In genomic region chr11:8766043-8766992, GRCh38 we compare ENCODE assay signal across 11 cellular contexts.
A peak's percentile ranks its signal among the peaks of the same experiment; 100 is the strongest.
DNase-seq lines count a peak whose midpoint lies in the region; ATAC-seq, FAIRE-seq and TF ChIP-seq lines count a peak whose summit lies in the region.
"Had no signal": no experiment of that assay in that cellular context is flagged by ENCODE, and none has a peak within 500 bp of the region (broad histone marks: within the 10 kb centered on the region; RNA-seq: fewer than 3 reads in every experiment).

No MANE protein-coding gene starts in this region.

- BruUV-seq in GM12878 (replicated peaks; lab: Mats Ljungman, UMichigan) = no TSS peak

- H3K9me1 ChIP-seq in keratinocyte (ENCODE audit: control insufficient read depth, extremely low read depth, insufficient read depth, low read length) = peaks cover 3% of the 10 kb centered on the region

- no peaks in the 10 kb centered on the region for H3K9me3 ChIP-seq in GM12878 (replicated peaks; ENCODE audit: control insufficient read depth, insufficient read depth, low read length)
- no peaks in the 10 kb centered on the region for H3K9me3 ChIP-seq in keratinocyte (ENCODE audit: control insufficient read depth, low read depth, low read length)
- H3K9me3 ChIP-seq in sigmoid colon = no peaks in the 10 kb centered on the region

- DNase-seq in GM23338 (ENCODE audit: low spot score) (peak; percentile 65), GM12878 (ENCODE audit: low read depth, low spot score) (no peak), keratinocyte (ENCODE audit: low read depth, low spot score) (no peak), sigmoid colon (no peak), NCI-H69 (lab: John Stamatoyannopoulos, UW) (no peak), pons (ENCODE audit: low spot score) (no peak)
- DNase-seq in activated CD8-positive, alpha-beta T cell treated with anti-CD3 and anti-CD28 coated beads, Interleukin-2, amount 10 ng/mL, durations not matched to agents 7 days and 5 days = no peak
- DNase-seq: activated T-cell treated with anti-CD3 and anti-CD28 coated beads for 4 hours; CD8-positive, alpha-beta T cell; cerebellar nuclear complex had no signal

- H3K9me3 Mint-ChIP-seq in GM23338 = no peaks in the 10 kb centered on the region
- no peaks in the 10 kb centered on the region for H3K9me3 Mint-ChIP-seq in activated CD8-positive, alpha-beta T cell treated with anti-CD3 and anti-CD28 coated beads, Interleukin-2, amount 10 ng/mL, durations not matched to agents 7 days and 5 days (ENCODE audit: insufficient read depth)
- H3K9me3 Mint-ChIP-seq: CD8-positive, alpha-beta T cell had no signal

- H3K9ac ChIP-seq in GM12878 (ENCODE audit: control insufficient read depth, insufficient read depth, low read length) = no peak overlapping the region
- no peak overlapping the region for H3K9ac ChIP-seq in keratinocyte (ENCODE audit: control insufficient read depth, extremely low read depth, insufficient read depth, low read length)

- H3K27me3 ChIP-seq in GM23338 (ENCODE audit: insufficient read depth) (no peaks in the 10 kb centered on the region), GM12878 (replicated peaks in 1 of 2; ENCODE audit: control insufficient read depth in 2 of 2, insufficient read depth in 2 of 2, low read length in 1 of 2) (no peaks in the 10 kb centered on the region), keratinocyte (ENCODE audit: control insufficient read depth, extremely low read depth, insufficient read depth, low read length) (no peaks in the 10 kb centered on the region), sigmoid colon (no peaks in the 10 kb centered on the region)

- TF ChIP-seq EP300 in GM12878 (IDR thresholded peaks at IDR 0.05; ENCODE audit: borderline replicate concordance in 1 of 2, control insufficient read depth in 1 of 2, low read depth in 2 of 2, low read length in 2 of 2) (no peak), sigmoid colon (IDR thresholded peaks at IDR 0.05) (no peak)

- POLR2A ChIA-PET in GM12878 (lab: Charles Lee) = no interaction called here
- POLR2A ChIA-PET in activated CD8-positive, alpha-beta T cell treated with anti-CD3 and anti-CD28 coated beads, Interleukin-2, amount 10 ng/mL, durations not matched to agents 7 days and 5 days (lab: Charles Lee) = no interaction called here

- no peak for TF ChIP-seq RAD21 in GM12878 (IDR thresholded peaks at IDR 0.05; ENCODE audit: insufficient read depth, low read depth, low read length)

- no peak for TF ChIP-seq POLR2A in GM12878 (IDR thresholded peaks at IDR 0.05; ENCODE audit: low read depth, low read length)
- no peak for TF ChIP-seq POLR2A in sigmoid colon (IDR thresholded peaks at IDR 0.05)

- H3K79me2 ChIP-seq in GM23338 (replicated peaks; ENCODE audit: insufficient read depth) = no peaks in the 10 kb centered on the region
- H3K79me2 ChIP-seq in GM12878 (ENCODE audit: control insufficient read depth, insufficient read depth, low read length) = no peaks in the 10 kb centered on the region
- peaks cover 57% of the 10 kb centered on the region for H3K79me2 ChIP-seq in keratinocyte (ENCODE audit: control insufficient read depth, insufficient read depth, low read length)

- SMC1A ChIA-PET in GM12878 (lab: Charles Lee; ENCODE audit: uncharacterized antibody, unreplicated experiment) = no interaction called here

- dilution Hi-C loops in keratinocyte (cut with MboI; ENCODE audit: extremely low pct_ligation_motif_present, low sequenced_read_pairs) = no loop called here

- FAIRE-seq in GM12878 (lab: Jason Lieb, UNC) (no peak), keratinocyte (lab: Jason Lieb, UNC) (no peak)

- CTCF ChIA-PET in GM12878 (lab: Yijun Ruan, JAX) = interaction anchor here (0.9 kb wide), 1 partner anchor 11 kb away, joined by 3 read pairs; no protein-coding TSS in a partner anchor
- CTCF ChIA-PET in activated CD8-positive, alpha-beta T cell treated with anti-CD3 and anti-CD28 coated beads, Interleukin-2, amount 10 ng/mL, durations not matched to agents 7 days and 5 days (lab: Charles Lee) = no interaction called here

- H3K27me3 Mint-ChIP-seq in GM23338 (ENCODE audit: insufficient read depth, low read depth, poor library complexity) = peaks cover 5% of the 10 kb centered on the region
- peaks cover 10% of the 10 kb centered on the region for H3K27me3 Mint-ChIP-seq in activated CD8-positive, alpha-beta T cell treated with anti-CD3 and anti-CD28 coated beads, Interleukin-2, amount 10 ng/mL, durations not matched to agents 7 days and 5 days (ENCODE audit: low read depth)

- H3K4me3 ChIP-seq in GM23338 (no peak overlapping the region), GM12878 (no peak overlapping the region), keratinocyte (ENCODE audit: control insufficient read depth in 2 of 3, extremely low read depth in 1 of 3, insufficient read depth in 2 of 3, low read depth in 1 of 3, low read length in 3 of 3) (no peak overlapping the region), sigmoid colon (no peak overlapping the region)

- peaks cover 17% of the 10 kb centered on the region for H3K4me1 ChIP-seq in GM23338 (ENCODE audit: insufficient read depth)
- no peaks in the 10 kb centered on the region for H3K4me1 ChIP-seq in GM12878 (ENCODE audit: control insufficient read depth, insufficient read depth, low read length)
- H3K4me1 ChIP-seq in keratinocyte (ENCODE audit: control insufficient read depth, extremely low read depth, insufficient read depth, low read length) = peaks cover 42% of the 10 kb centered on the region
- H3K4me1 ChIP-seq in sigmoid colon = peaks cover 3 to 99% (median 91%) of the 10 kb centered on the region in 4 donors

- H3K36me3 ChIP-seq in GM23338 (ENCODE audit: insufficient read depth) = no peaks in the 10 kb centered on the region
- no peaks in the 10 kb centered on the region for H3K36me3 ChIP-seq in GM12878 (ENCODE audit: control insufficient read depth in 2 of 2, insufficient read depth in 2 of 2, low read length in 1 of 2)
- peaks cover 0 to 2% of the 10 kb centered on the region in 2 experiments for H3K36me3 ChIP-seq in keratinocyte (ENCODE audit: control insufficient read depth in 2 of 2, extremely low read depth in 1 of 2, insufficient read depth in 2 of 2, low read length in 2 of 2)
- H3K36me3 ChIP-seq in sigmoid colon = no peaks in the 10 kb centered on the region

- ATAC-seq in GM23338 (peak; percentile 86), GM12878 (no peak), GM19328 (IDR thresholded peaks at IDR 0.05; ENCODE audit: unreplicated experiment) (no peak)
- ATAC-seq in activated CD8-positive, alpha-beta T cell treated with anti-CD3 and anti-CD28 coated beads, Interleukin-2, amount 10 ng/mL, durations not matched to agents 7 days and 5 days = no peak
- ATAC-seq: CD8-positive, alpha-beta T cell had no signal

- peaks cover 18% of the 10 kb centered on the region for H3K4me1 Mint-ChIP-seq in GM23338
- H3K4me1 Mint-ChIP-seq in activated CD8-positive, alpha-beta T cell treated with anti-CD3 and anti-CD28 coated beads, Interleukin-2, amount 10 ng/mL, durations not matched to agents 7 days and 5 days (ENCODE audit: low read depth) = no peaks in the 10 kb centered on the region

- H4K20me1 ChIP-seq in GM23338 (replicated peaks; ENCODE audit: insufficient read depth) (no peaks in the 10 kb centered on the region), GM12878 (ENCODE audit: control insufficient read depth, insufficient read depth) (no peaks in the 10 kb centered on the region), keratinocyte (ENCODE audit: control insufficient read depth, extremely low read depth, insufficient read depth, low read length) (no peaks in the 10 kb centered on the region)

- RAD21 ChIA-PET in GM12878 (lab: Charles Lee; ENCODE audit: unreplicated experiment) = no interaction called here

- peak overlapping the region; percentile 39 for H3K27ac Mint-ChIP-seq in GM23338
- H3K27ac Mint-ChIP-seq in activated CD8-positive, alpha-beta T cell treated with anti-CD3 and anti-CD28 coated beads, Interleukin-2, amount 10 ng/mL, durations not matched to agents 7 days and 5 days = no peak overlapping the region
- H3K27ac Mint-ChIP-seq: CD8-positive, alpha-beta T cell had no signal

- in situ Hi-C loops in GM12878 (cut with MboI) = no loop called here

- H3K4me2 ChIP-seq in GM23338 (peak overlapping the region; percentile 59; the same call in 1 of the 2 replicates), GM12878 (ENCODE audit: control insufficient read depth, insufficient read depth) (no peak overlapping the region), keratinocyte (ENCODE audit: control insufficient read depth, extremely low read depth, insufficient read depth, low read depth, low read length) (peak overlapping the region; percentile 20)

- intact Hi-C loops in GM12878 (cut with micrococcal nuclease; ENCODE audit: unreplicated experiment) (no loop called here), sigmoid colon (cut with DNase I) (no loop called here)

- no peaks in the 10 kb centered on the region for H3F3A ChIP-seq in GM23338 (replicated peaks; ENCODE audit: low read depth)

- H2AFZ ChIP-seq in GM23338 (no peak overlapping the region), GM12878 (ENCODE audit: control insufficient read depth, low read depth, low read length) (no peak overlapping the region), keratinocyte (ENCODE audit: control insufficient read depth, low read length) (no peak overlapping the region)

- 34% methylated on average over 8 of the region's 8 CpGs for WGBS in GM12878 (ENCODE audit: insufficient coverage, insufficient replicate concordance, low lambda C conversion rate, missing lambda C conversion rate)
- WGBS in sigmoid colon, 2 donors = 87 to 89% methylated on average over 8 of the region's 8 CpGs

- peak; percentile 32 to 39; a peak in 3 of 4 replicates for TF ChIP-seq CTCF in GM23338 (conservative IDR thresholded peaks at IDR 0.05; ENCODE audit: low read depth in 2 of 2)
- no peak for TF ChIP-seq CTCF in GM12878 (IDR thresholded peaks at IDR 0.05 in 2 of 3, conservative IDR thresholded peaks at IDR 0.05 in 1 of 3; ENCODE audit: control insufficient read depth in 2 of 3, extremely low read depth in 1 of 3, insufficient read depth in 1 of 3, low read depth in 3 of 3, low read length in 3 of 3)
- TF ChIP-seq CTCF in keratinocyte (optimal IDR thresholded peaks at IDR 0.05 in 1 of 3, IDR thresholded peaks at IDR 0.05 in 1 of 3, conservative IDR thresholded peaks at IDR 0.05 in 1 of 3; ENCODE audit: extremely low read depth in 1 of 3, insufficient read depth in 2 of 3, low read length in 3 of 3) = no peak
- TF ChIP-seq CTCF in sigmoid colon (IDR thresholded peaks at IDR 0.05) = no peak

- H3K4me3 Mint-ChIP-seq in GM23338 = no peak overlapping the region
- no peak overlapping the region for H3K4me3 Mint-ChIP-seq in activated CD8-positive, alpha-beta T cell treated with anti-CD3 and anti-CD28 coated beads, Interleukin-2, amount 10 ng/mL, durations not matched to agents 7 days and 5 days
- H3K4me3 Mint-ChIP-seq: CD8-positive, alpha-beta T cell had no signal

- H3K27ac ChIP-seq in GM23338 (ENCODE audit: low read depth) = 0 out of 2 replicates have a peak overlapping the region, but pooled peaks have one; percentile 63
- no peak overlapping the region for H3K27ac ChIP-seq in GM12878 (ENCODE audit: control insufficient read depth, insufficient read depth)
- H3K27ac ChIP-seq in keratinocyte (ENCODE audit: control insufficient read depth, insufficient read depth, low read length) = peak overlapping the region; percentile 81
- peak overlapping the region; percentile 70 to 97 (median 92) for H3K27ac ChIP-seq in sigmoid colon

- H3K9me2 ChIP-seq in GM23338 (ENCODE audit: insufficient read depth) = no peaks in the 10 kb centered on the region

- no peaks in the 10 kb centered on the region for H3K36me3 Mint-ChIP-seq in GM23338 (ENCODE audit: low read depth)
- no peaks in the 10 kb centered on the region for H3K36me3 Mint-ChIP-seq in activated CD8-positive, alpha-beta T cell treated with anti-CD3 and anti-CD28 coated beads, Interleukin-2, amount 10 ng/mL, durations not matched to agents 7 days and 5 days (ENCODE audit: low read depth)
- H3K36me3 Mint-ChIP-seq: CD8-positive, alpha-beta T cell had no signal

Comparison
In these comparisons a context has a peak if more than half of its experiments do, and no peak if none do; other contexts are left out.
1. CTCF ChIP-seq: peak in GM23338 (2 of 2); none in GM12878 (0 of 3), keratinocyte (0 of 3) and sigmoid colon (0 of 4).